18 cellular contexts compared by ENCODE assay signal in the genomic region with DNA sequence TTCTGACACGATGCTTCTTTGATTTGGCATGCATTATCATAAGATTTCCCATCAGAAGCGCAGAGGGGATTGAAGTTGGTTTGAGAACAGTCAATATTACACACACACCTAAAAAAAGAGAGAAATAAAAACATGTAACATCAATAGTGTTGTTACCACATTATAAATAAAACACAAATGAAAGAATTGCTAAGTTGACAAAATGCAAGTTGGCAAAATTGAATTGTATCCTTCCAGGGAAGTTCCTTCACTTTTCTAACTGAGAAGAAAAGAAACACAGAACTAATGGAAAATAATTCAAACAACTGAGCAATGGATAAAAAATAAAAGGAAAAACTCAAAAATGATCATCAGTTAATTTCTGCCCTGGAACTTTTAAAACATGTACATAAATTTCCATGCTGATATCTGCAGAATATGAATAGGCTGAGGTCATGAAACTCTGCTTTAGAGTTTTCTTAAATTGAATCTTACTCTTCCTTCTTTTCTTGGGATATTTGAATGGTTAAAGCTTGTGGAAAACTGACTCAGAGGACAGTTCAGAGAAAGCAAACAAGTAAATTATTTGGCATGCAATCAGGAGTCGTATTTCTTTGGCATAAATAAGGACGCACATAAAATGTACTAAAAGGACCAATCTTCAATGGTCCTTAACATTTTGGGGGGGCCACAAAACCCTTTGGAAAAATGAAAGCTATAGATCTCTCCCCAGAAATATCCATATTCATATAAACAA.
A peak's percentile ranks its signal among the peaks of the same experiment; 100 is the strongest.
DNase-seq lines count a peak whose midpoint lies in the region; ATAC-seq, FAIRE-seq and TF ChIP-seq lines count a peak whose summit lies in the region.
"Had no signal": no experiment of that assay in that cellular context is flagged by ENCODE, and none has a peak within 500 bp of the region (broad histone marks: within the 10 kb centered on the region; RNA-seq: fewer than 3 reads in every experiment).

No MANE protein-coding gene starts in this region.

- no peak overlapping the region for H3K23ac ChIP-seq in IMR-90 (ENCODE audit: low read depth, low read length)

- TF ChIP-seq RAD21 in IMR-90 (IDR thresholded peaks at IDR 0.05; ENCODE audit: low read length): no peak

- DNase-seq in IMR-90 (peak; percentile 34), NCI-H446 treated with DMSO at 0.1 percent for 48 hours (lab: John Stamatoyannopoulos, UW) (peak; percentile 60), pancreas (no peak), NCI-H187 (lab: John Stamatoyannopoulos, UW) (no peak), NOMO-1 (lab: John Stamatoyannopoulos, UW; ENCODE audit: unreplicated experiment in 2 of 2) (no peak)
- DNase-seq: AML-193, GF-D8, KBM-7, MV-4-11, NCI-H1930, NCI-H226, NCI-H526, SW 1271 had no signal

- H3K18ac ChIP-seq in IMR-90 (ENCODE audit: low read depth, low read length): no peak overlapping the region

- no peak overlapping the region for H3K56ac ChIP-seq in IMR-90 (ENCODE audit: extremely low read depth, insufficient read depth, low read length)

- dilution Hi-C loops in IMR-90 (cut with HindIII; ENCODE audit: low sequenced_read_pairs, unreplicated experiment): no loop called here

- no peak overlapping the region for H3K4me2 ChIP-seq in IMR-90 (ENCODE audit: low read depth, low read length)

- H3K36me3 ChIP-seq in IMR-90 (ENCODE audit: control insufficient read depth, insufficient read depth, low read length) (no peaks in the 10 kb centered on the region), pancreas (no peaks in the 10 kb centered on the region)
- H3K36me3 ChIP-seq: HAP-1, SJCRH30 had no signal

- no peak for TF ChIP-seq POLR2A in IMR-90 (IDR thresholded peaks at IDR 0.05; ENCODE audit: low read depth, low read length)

- H2BK5ac ChIP-seq in IMR-90 (ENCODE audit: low read depth, low read length, poor library complexity, severe bottlenecking): no peak overlapping the region

- 0 out of 2 replicates have a peak overlapping the region, but pooled peaks have one; percentile 48 for H3K14ac ChIP-seq in IMR-90 (replicated peaks; ENCODE audit: low read depth, low read length)

- H3K9me1 ChIP-seq in IMR-90 (ENCODE audit: insufficient read depth, low read length): no peaks in the 10 kb centered on the region

- no peak overlapping the region for H3K4ac ChIP-seq in IMR-90 (ENCODE audit: low read depth, low read length)

- H4K20me1 ChIP-seq in IMR-90 (ENCODE audit: insufficient read depth, low read length): no peaks in the 10 kb centered on the region

- no peak overlapping the region for H3K27ac ChIP-seq in IMR-90 (ENCODE audit: insufficient read depth, low read length)
- no peak overlapping the region for H3K27ac ChIP-seq in pancreas
- H3K27ac ChIP-seq: C4-2B, SJCRH30 had no signal

- no peaks in the 10 kb centered on the region for H3K4me1 ChIP-seq in IMR-90 (ENCODE audit: control insufficient read depth, insufficient read depth, low read length)
- no peaks in the 10 kb centered on the region for H3K4me1 ChIP-seq in pancreas

- POLR2A ChIA-PET in IMR-90 (lab: Charles Lee; ENCODE audit: unreplicated experiment): no interaction called here

- no peak overlapping the region for H3K4me3 ChIP-seq in IMR-90 (ENCODE audit: insufficient read depth, low read depth, low read length)
- H3K4me3 ChIP-seq in pancreas: no peak overlapping the region
- H3K4me3 ChIP-seq: HAP-1, SJCRH30 had no signal

- H4K91ac ChIP-seq in IMR-90 (ENCODE audit: insufficient read depth, low read depth, low read length): no peak overlapping the region

- ATAC-seq in IMR-90 (ENCODE audit: low read depth) (no peak; the same call in 1 of the 2 replicates), pancreas (no peak), HG02938 (IDR thresholded peaks at IDR 0.05; ENCODE audit: unreplicated experiment) (no peak)

- H4K5ac ChIP-seq in IMR-90 (ENCODE audit: low read depth, low read length): no peak overlapping the region

- WGBS in IMR-90 (ENCODE audit: extremely low coverage in 2 of 2, insufficient read length in 1 of 2), 2 experiments: no CpG with 5 or more reads among the region's 4 CpGs
- 69 to 74% methylated on average over 4 of the region's 4 CpGs for WGBS in pancreas, 2 donors

- BruUV-seq in IMR-90 (replicated peaks; lab: Mats Ljungman, UMichigan): no TSS peak

- TF ChIP-seq CTCF in IMR-90 (conservative IDR thresholded peaks at IDR 0.05; ENCODE audit: low read depth, low read length): no peak
- TF ChIP-seq CTCF in pancreas (IDR thresholded peaks at IDR 0.05): no peak

- H2AK9ac ChIP-seq in IMR-90 (replicated peaks; ENCODE audit: low read depth, low read length, poor library complexity): no peak overlapping the region

- FAIRE-seq in endometrium (lab: Jason Lieb, UNC): peak; percentile 8
- FAIRE-seq in pancreas (lab: Jason Lieb, UNC): peak; percentile 39

- H3K79me1 ChIP-seq in IMR-90 (ENCODE audit: low read depth in 1 of 2, low read length in 2 of 2): no peaks in the 10 kb centered on the region

- H3K9me3 ChIP-seq in IMR-90 (ENCODE audit: control insufficient read depth, insufficient read depth, low read length): no peaks in the 10 kb centered on the region
- no peaks in the 10 kb centered on the region for H3K9me3 ChIP-seq in pancreas
- H3K9me3 ChIP-seq: HAP-1, SJCRH30 had no signal

- no peak overlapping the region for H2BK120ac ChIP-seq in IMR-90 (ENCODE audit: low read depth, low read length)

- H4K8ac ChIP-seq in IMR-90 (ENCODE audit: low read depth in 2 of 2, low read length in 2 of 2): no peak overlapping the region

- H2AFZ ChIP-seq in IMR-90 (replicated peaks; ENCODE audit: low read length, poor library complexity): no peak overlapping the region

- H3K9ac ChIP-seq in IMR-90 (ENCODE audit: low read depth, low read length): no peak overlapping the region

- no peaks in the 10 kb centered on the region for H3K27me3 ChIP-seq in IMR-90 (ENCODE audit: control insufficient read depth, insufficient read depth, low read length)
- H3K27me3 ChIP-seq in pancreas: no peaks in the 10 kb centered on the region
- H3K27me3 ChIP-seq: SJCRH30 had no signal

- no peak overlapping the region for H2BK15ac ChIP-seq in IMR-90 (ENCODE audit: low read depth, low read length)

- CTCF ChIA-PET in IMR-90 (lab: Yijun Ruan, JAX): interaction anchor here (1.0 kb wide), 1 partner anchor 30 kb away, joined by 3 read pairs; no protein-coding TSS in a partner anchor

- H2BK20ac ChIP-seq in IMR-90 (ENCODE audit: low read depth, low read length): no peak overlapping the region

- no peak overlapping the region for H2AK5ac ChIP-seq in IMR-90 (ENCODE audit: low read depth, low read length)

- intact Hi-C loops in IMR-90 (cut with micrococcal nuclease): no loop called here
- intact Hi-C loops in pancreas (cut with DNase I): no loop called here

- in situ Hi-C loops in IMR-90 (cut with MboI; ENCODE audit: low sequenced_read_pairs): no loop called here

TF ChIP-seq in IMR-90, 13 proteins besides CTCF, POLR2A, EP300 and RAD21:
- TF ChIP-seq, protein P1, sequence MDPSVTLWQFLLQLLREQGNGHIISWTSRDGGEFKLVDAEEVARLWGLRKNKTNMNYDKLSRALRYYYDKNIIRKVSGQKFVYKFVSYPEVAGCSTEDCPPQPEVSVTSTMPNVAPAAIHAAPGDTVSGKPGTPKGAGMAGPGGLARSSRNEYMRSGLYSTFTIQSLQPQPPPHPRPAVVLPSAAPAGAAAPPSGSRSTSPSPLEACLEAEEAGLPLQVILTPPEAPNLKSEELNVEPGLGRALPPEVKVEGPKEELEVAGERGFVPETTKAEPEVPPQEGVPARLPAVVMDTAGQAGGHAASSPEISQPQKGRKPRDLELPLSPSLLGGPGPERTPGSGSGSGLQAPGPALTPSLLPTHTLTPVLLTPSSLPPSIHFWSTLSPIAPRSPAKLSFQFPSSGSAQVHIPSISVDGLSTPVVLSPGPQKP (IDR thresholded peaks at IDR 0.05; ENCODE audit: borderline replicate concordance, low read depth, low read length): no peak
- no peak for TF ChIP-seq SMC3 (IDR thresholded peaks at IDR 0.05; ENCODE audit: low read depth, low read length)
- TF ChIP-seq CEBPB (IDR thresholded peaks at IDR 0.05; ENCODE audit: low read depth, low read length): no peak
- no peak for TF ChIP-seq FOS (IDR thresholded peaks at IDR 0.05; ENCODE audit: low read depth, low read length)
- no peak for TF ChIP-seq MAZ (IDR thresholded peaks at IDR 0.05; ENCODE audit: borderline replicate concordance, low read depth, low read length)
- TF ChIP-seq MAFK (IDR thresholded peaks at IDR 0.05; ENCODE audit: low read depth, low read length): peak; percentile 80
- no peak for TF ChIP-seq RCOR1 (IDR thresholded peaks at IDR 0.05; ENCODE audit: insufficient replicate concordance, low read length)
- TF ChIP-seq CHD1 (IDR thresholded peaks at IDR 0.05; ENCODE audit: low read depth, low read length): no peak
- no peak for TF ChIP-seq NFE2L2 (IDR thresholded peaks at IDR 0.05; ENCODE audit: low read depth, low read length)

Comparison
In these comparisons a context has a peak if more than half of its experiments do, and no peak if none do; other contexts are left out.
1. DNase-seq: peak in IMR-90 (single experiment) and NCI-H446 treated with DMSO at 0.1 percent for 48 hours (single experiment); none in pancreas (0 of 6), NCI-H187 (0 of 2) and NOMO-1 (0 of 2).